1 cellular context compared by ENCODE assay signal in the genomic region with DNA sequence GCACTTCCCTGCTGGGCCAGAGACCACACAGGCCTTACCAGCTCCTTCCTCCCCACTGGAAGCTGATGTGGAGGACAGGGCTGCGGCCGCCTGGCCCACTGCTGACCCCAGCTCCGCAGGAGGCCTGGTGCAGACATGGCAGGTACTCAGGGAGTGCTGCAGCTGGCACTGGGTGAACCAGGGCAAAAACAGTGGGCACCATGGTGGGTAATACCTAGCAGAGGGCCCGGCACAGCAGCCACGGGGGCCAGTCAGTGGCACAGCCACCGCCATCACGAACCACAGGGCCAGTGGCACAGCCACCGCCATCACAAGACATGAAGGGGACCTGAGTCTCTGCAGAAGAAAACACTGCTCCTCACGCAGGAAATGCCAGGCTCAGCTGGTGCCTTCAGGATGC.
TF ChIP-seq lines count a peak whose summit lies in the region.

No MANE protein-coding gene starts in this region.

TF ChIP-seq in H1, 55 proteins besides CTCF, POLR2A, EP300 and RAD21:
- TF ChIP-seq HDAC6 (IDR thresholded peaks at IDR 0.05; ENCODE audit: low read depth, low read length) (no peak), SIRT6 (IDR thresholded peaks at IDR 0.05; ENCODE audit: low read length) (no peak), KDM5A (IDR thresholded peaks at IDR 0.05; ENCODE audit: low read length) (no peak), POLR2AphosphoS5 (IDR thresholded peaks at IDR 0.05; ENCODE audit: low read depth, low read length) (no peak), PHF8 (conservative IDR thresholded peaks at IDR 0.05; ENCODE audit: low read depth, low read length) (no peak), RXRA (IDR thresholded peaks at IDR 0.05; ENCODE audit: insufficient read depth, low read depth, low read length) (no peak), KDM4A (IDR thresholded peaks at IDR 0.05; ENCODE audit: low read depth, low read length, severe bottlenecking) (no peak), JUN (IDR thresholded peaks at IDR 0.05; ENCODE audit: low read depth, low read length) (no peak), FOSL1 (IDR thresholded peaks at IDR 0.05; ENCODE audit: insufficient read depth, low read depth, low read length) (no peak), TAF7 (optimal IDR thresholded peaks at IDR 0.05; ENCODE audit: borderline replicate concordance, low read depth, low read length) (no peak), KDM1A (IDR thresholded peaks at IDR 0.05; ENCODE audit: borderline replicate concordance, low read length) (no peak), CHD2 (IDR thresholded peaks at IDR 0.05; ENCODE audit: low read length) (no peak)
- TF ChIP-seq, protein P1, sequence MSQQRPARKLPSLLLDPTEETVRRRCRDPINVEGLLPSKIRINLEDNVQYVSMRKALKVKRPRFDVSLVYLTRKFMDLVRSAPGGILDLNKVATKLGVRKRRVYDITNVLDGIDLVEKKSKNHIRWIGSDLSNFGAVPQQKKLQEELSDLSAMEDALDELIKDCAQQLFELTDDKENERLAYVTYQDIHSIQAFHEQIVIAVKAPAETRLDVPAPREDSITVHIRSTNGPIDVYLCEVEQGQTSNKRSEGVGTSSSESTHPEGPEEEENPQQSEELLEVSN (IDR thresholded peaks at IDR 0.05): no peak
